In the genomic region with DNA sequence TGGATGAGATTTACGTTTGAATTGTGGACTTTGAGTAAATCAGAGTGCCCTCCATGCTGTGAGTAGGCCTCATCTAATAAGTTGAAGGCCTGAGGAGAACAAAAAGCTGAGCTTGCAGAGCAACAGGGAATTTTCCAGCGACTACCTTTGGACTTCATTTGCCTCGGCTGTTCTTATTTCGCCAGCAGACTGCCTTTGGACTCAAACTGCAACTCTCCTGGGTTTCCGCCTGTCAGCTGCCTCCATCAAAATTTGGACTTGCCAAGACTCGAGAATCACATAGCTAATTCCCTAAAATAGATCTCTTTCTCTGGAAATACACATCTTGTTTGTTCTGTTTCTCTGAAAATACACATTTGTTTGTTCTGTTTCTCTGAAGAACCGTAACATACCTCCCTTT, we compare ENCODE assay signal across 22 cellular contexts.
DNase-seq lines count a peak whose midpoint lies in the region; ATAC-seq, FAIRE-seq and TF ChIP-seq lines count a peak whose summit lies in the region.
"Had no signal": no experiment of that assay in that cellular context is flagged by ENCODE, and none has a peak within 500 bp of the region (broad histone marks: within the 10 kb centered on the region; RNA-seq: fewer than 3 reads in every experiment).

No MANE protein-coding gene starts in this region.

- no peak overlapping the region for H3K4me2 ChIP-seq in GM23338
- H3K4me2 ChIP-seq in H1 (ENCODE audit: insufficient read depth in 1 of 2, low read depth in 2 of 2, low read length in 2 of 2), result no peak overlapping the region
- H3K4me2 ChIP-seq in trophoblast cell (ENCODE audit: low read length), result peak overlapping the region; percentile 4
- H3K4me2 ChIP-seq: A549; BLaER1 treated with 17β-estradiol and CSF1 and Interleukin-3, amounts not matched to agents 10 nM and 100 nM had no signal

- no peak overlapping the region for H3K4me3 ChIP-seq in heart right ventricle
- H3K4me3 ChIP-seq in GM23338, result no peak overlapping the region
- no peak overlapping the region for H3K4me3 ChIP-seq in H1 (ENCODE audit: extremely low read depth in 1 of 4, insufficient read depth in 2 of 4, low read depth in 3 of 4, low read length in 4 of 4)
- no peak overlapping the region for H3K4me3 ChIP-seq in trophoblast cell (ENCODE audit: low read depth, low read length)
- H3K4me3 ChIP-seq: A549; BLaER1 treated with 17β-estradiol and CSF1 and Interleukin-3, amounts not matched to agents 10 nM and 100 nM had no signal

- no peaks in the 10 kb centered on the region for H3K79me1 ChIP-seq in H1 (ENCODE audit: low read depth, low read length)
- no peaks in the 10 kb centered on the region for H3K79me1 ChIP-seq in trophoblast cell (ENCODE audit: low read length)

- H2AFZ ChIP-seq in GM23338 (peak overlapping the region; percentile 53; the same call in 1 of the 2 replicates), H1 (ENCODE audit: low read length) (peak overlapping the region; percentile 77; the same call in 1 of the 2 replicates), trophoblast cell (ENCODE audit: insufficient read depth, low read length, poor library complexity) (no peak overlapping the region)

- no peaks in the 10 kb centered on the region for H3K27me3 Mint-ChIP-seq in GM23338 (ENCODE audit: insufficient read depth, low read depth, poor library complexity)
- no peaks in the 10 kb centered on the region for H3K27me3 Mint-ChIP-seq in activated CD4-positive, alpha-beta T cell treated with anti-CD3 and anti-CD28 coated beads, Interleukin-2, amount 10 ng/mL, durations not matched to agents 24 days and 14 days
- H3K27me3 Mint-ChIP-seq: CD4-positive, alpha-beta T cell had no signal

- H2BK120ac ChIP-seq in H1 (replicated peaks; ENCODE audit: low read depth, low read length) (no peak overlapping the region), trophoblast cell (ENCODE audit: insufficient read depth, low read length, poor library complexity) (no peak overlapping the region)

- no peak overlapping the region for H3K56ac ChIP-seq in H1 (replicated peaks; ENCODE audit: insufficient read length, low read depth, low read length)

- TF ChIP-seq RAD21 in H1 (IDR thresholded peaks at IDR 0.05 in 1 of 2, conservative IDR thresholded peaks at IDR 0.05 in 1 of 2; ENCODE audit: low read depth in 2 of 2, low read length in 2 of 2), result no peak

- H3K23ac ChIP-seq in H1 (ENCODE audit: insufficient read length) (no peak overlapping the region), trophoblast cell (ENCODE audit: low read length) (no peak overlapping the region)

- H3K14ac ChIP-seq in H1 (ENCODE audit: insufficient read length) (no peak overlapping the region), trophoblast cell (ENCODE audit: low read length) (no peak overlapping the region)

- H3K36me3 ChIP-seq in heart right ventricle, result no peaks in the 10 kb centered on the region
- no peaks in the 10 kb centered on the region for H3K36me3 ChIP-seq in GM23338 (ENCODE audit: insufficient read depth)
- no peaks in the 10 kb centered on the region for H3K36me3 ChIP-seq in H1 (ENCODE audit: control insufficient read depth in 2 of 4, insufficient read depth in 4 of 4, low read length in 3 of 4)
- H3K36me3 ChIP-seq in trophoblast cell (ENCODE audit: control insufficient read depth in 1 of 2, insufficient read depth in 2 of 2, low read length in 2 of 2), result no peaks in the 10 kb centered on the region

- no peaks in the 10 kb centered on the region for H3F3A ChIP-seq in GM23338 (replicated peaks; ENCODE audit: low read depth)

- TF ChIP-seq EP300 in H1 (IDR thresholded peaks at IDR 0.05; ENCODE audit: borderline replicate concordance in 1 of 2, low read depth in 2 of 2, low read length in 2 of 2), result no peak

- intact Hi-C loops in Right ventricle myocardium inferior (cut with DNase I) (no loop called here), heart right ventricle (cut with DNase I) (no loop called here)
- intact Hi-C loops in activated CD4-positive, alpha-beta T cell treated with anti-CD3 and anti-CD28 coated beads, Interleukin-2, amount 10 ng/mL, durations not matched to agents 24 days and 14 days (cut with micrococcal nuclease), result no loop called here

- DNase-seq in Right ventricle myocardium inferior (ENCODE audit: missing footprints) (no peak), heart right ventricle (no peak), GM23338 (ENCODE audit: low spot score) (no peak), H1 (ENCODE audit: low read depth in 1 of 2, low spot score in 2 of 2) (no peak), trophoblast cell (no peak), epidermal melanocyte (ENCODE audit: insufficient read length, low spot score) (no peak)
- DNase-seq in activated CD4-positive, alpha-beta T cell treated with anti-CD3 and anti-CD28 coated beads, Interleukin-2, amount 10 ng/mL, durations not matched to agents 24 days and 14 days, result no peak
- DNase-seq: Caco-2; Calu3; CD4-positive, alpha-beta T cell; CD8-positive, alpha-beta T cell; DMS79 treated with DMSO at 0.1 percent for 48 hours; GF-D8 had no signal

- peak; percentile 37 for ATAC-seq in Right ventricle myocardium inferior
- ATAC-seq in heart right ventricle, result no peak
- no peak for ATAC-seq in GM23338
- ATAC-seq: A549; CD8-positive, alpha-beta T cell had no signal

- no peak overlapping the region for H2BK20ac ChIP-seq in H1 (ENCODE audit: low read length)

- WGBS in heart right ventricle, 2 donors, result 65 to 69% methylated on average over 7 of the region's 7 CpGs
- 85 to 100% methylated on average over 1 to 7 of the region's 7 CpGs for WGBS in H1 (ENCODE audit: extremely low coverage in 1 of 2, insufficient coverage in 1 of 2, insufficient read length in 1 of 2, insufficient replicate concordance in 2 of 2, low coverage in 1 of 2, low lambda C conversion rate in 2 of 2, missing lambda C conversion rate in 1 of 2), 2 experiments
- WGBS in trophoblast cell (ENCODE audit: extremely low coverage, insufficient coverage, insufficient read length), result 100% methylated on average over 1 of the region's 7 CpGs

- FAIRE-seq in H1 (lab: Jason Lieb, UNC), result no peak
- FAIRE-seq: D721Med, G401.6, GM12891, GM19239 had no signal

- POLR2A ChIA-PET in H1 (lab: Charles Lee; ENCODE audit: partially characterized antibody), result no interaction called here

- no peak overlapping the region for H4K5ac ChIP-seq in H1 (ENCODE audit: insufficient read length, low read depth, low read length)

- no peak for TF ChIP-seq POLR2A in H1 (IDR thresholded peaks at IDR 0.05; ENCODE audit: control extremely low read depth in 1 of 2, low read depth in 2 of 2, low read length in 2 of 2)

- no peak overlapping the region for H3K9ac ChIP-seq in H1 (replicated peaks in 1 of 4; ENCODE audit: extremely low read depth in 1 of 4, low read depth in 3 of 4, low read length in 3 of 4)
- no peak overlapping the region for H3K9ac ChIP-seq in trophoblast cell (ENCODE audit: low read length)
- H3K9ac ChIP-seq: BLaER1 treated with 17β-estradiol and CSF1 and Interleukin-3, amounts not matched to agents 10 nM and 100 nM had no signal

- H3K9me2 ChIP-seq in GM23338 (ENCODE audit: insufficient read depth), result no peaks in the 10 kb centered on the region

- no peak overlapping the region for H3K4me3 Mint-ChIP-seq in GM23338
- no peak overlapping the region for H3K4me3 Mint-ChIP-seq in activated CD4-positive, alpha-beta T cell treated with anti-CD3 and anti-CD28 coated beads, Interleukin-2, amount 10 ng/mL, durations not matched to agents 24 days and 14 days
- H3K4me3 Mint-ChIP-seq: B cell; CD4-positive, alpha-beta T cell; CD8-positive, alpha-beta T cell had no signal

- H3K27ac ChIP-seq in heart right ventricle, result no peak overlapping the region
- no peak overlapping the region for H3K27ac ChIP-seq in GM23338 (ENCODE audit: low read depth)
- H3K27ac ChIP-seq in H1 (ENCODE audit: low read depth, low read length), result no peak overlapping the region
- no peak overlapping the region for H3K27ac ChIP-seq in trophoblast cell (ENCODE audit: low read depth, low read length)
- H3K27ac ChIP-seq: 22Rv1; A549; BLaER1 treated with 17β-estradiol and CSF1 and Interleukin-3, amounts not matched to agents 10 nM and 100 nM; C4-2B had no signal

- H2BK12ac ChIP-seq in H1 (ENCODE audit: low read depth, low read length) (no peak overlapping the region), trophoblast cell (ENCODE audit: low read length) (no peak overlapping the region)

- no peak overlapping the region for H3K4ac ChIP-seq in H1 (replicated peaks; ENCODE audit: insufficient read length, low read depth, low read length)
- H3K4ac ChIP-seq in trophoblast cell (ENCODE audit: low read depth, low read length), result no peak overlapping the region

- no peaks in the 10 kb centered on the region for H3K4me1 Mint-ChIP-seq in GM23338
- no peaks in the 10 kb centered on the region for H3K4me1 Mint-ChIP-seq in activated CD4-positive, alpha-beta T cell treated with anti-CD3 and anti-CD28 coated beads, Interleukin-2, amount 10 ng/mL, durations not matched to agents 24 days and 14 days
- H3K4me1 Mint-ChIP-seq: B cell had no signal

- H4K91ac ChIP-seq in H1 (replicated peaks; ENCODE audit: insufficient read length, low read length) (no peak overlapping the region), trophoblast cell (ENCODE audit: low read depth, low read length) (no peak overlapping the region)

- no peaks in the 10 kb centered on the region for H3K36me3 Mint-ChIP-seq in GM23338 (ENCODE audit: low read depth)
- no peaks in the 10 kb centered on the region for H3K36me3 Mint-ChIP-seq in activated CD4-positive, alpha-beta T cell treated with anti-CD3 and anti-CD28 coated beads, Interleukin-2, amount 10 ng/mL, durations not matched to agents 24 days and 14 days (ENCODE audit: low read depth)
- H3K36me3 Mint-ChIP-seq: CD8-positive, alpha-beta T cell had no signal

- no peak overlapping the region for H3K27ac Mint-ChIP-seq in GM23338
- no peak overlapping the region for H3K27ac Mint-ChIP-seq in activated CD4-positive, alpha-beta T cell treated with anti-CD3 and anti-CD28 coated beads, Interleukin-2, amount 10 ng/mL, durations not matched to agents 24 days and 14 days
- H3K27ac Mint-ChIP-seq: B cell; CD4-positive, alpha-beta T cell; CD8-positive, alpha-beta T cell had no signal

- TF ChIP-seq CTCF in heart right ventricle (IDR thresholded peaks at IDR 0.05) (no peak), GM23338 (conservative IDR thresholded peaks at IDR 0.05; ENCODE audit: low read depth in 2 of 2) (no peak), H1 (IDR thresholded peaks at IDR 0.05; ENCODE audit: control extremely low read depth in 1 of 3, insufficient read depth in 1 of 3, low read depth in 1 of 3, low read length in 3 of 3) (no peak)

- H4K8ac ChIP-seq in H1 (ENCODE audit: extremely low read depth, insufficient read depth, low read length) (no peak overlapping the region), trophoblast cell (ENCODE audit: low read depth, low read length) (no peak overlapping the region)

- CTCF ChIA-PET in H1 (lab: Charles Lee; ENCODE audit: partially characterized antibody), result interaction anchor here (1.0 to 1.8 kb wide), 4 partner anchors 16 to 174 kb away, joined by 3 to 8 read pairs (median 5); no protein-coding TSS in a partner anchor

- H3K27me3 ChIP-seq in heart right ventricle, result no peaks in the 10 kb centered on the region
- H3K27me3 ChIP-seq in GM23338 (ENCODE audit: insufficient read depth), result no peaks in the 10 kb centered on the region
- no peaks in the 10 kb centered on the region for H3K27me3 ChIP-seq in H1 (replicated peaks in 1 of 4; ENCODE audit: control insufficient read depth in 3 of 4, extremely low read depth in 1 of 4, insufficient read depth in 3 of 4, low read length in 3 of 4)
- no peaks in the 10 kb centered on the region for H3K27me3 ChIP-seq in trophoblast cell (ENCODE audit: insufficient read depth, low read length)
- H3K27me3 ChIP-seq: BLaER1 treated with 17β-estradiol and CSF1 and Interleukin-3, amounts not matched to agents 10 nM and 100 nM had no signal

- H2AK5ac ChIP-seq in H1 (ENCODE audit: low read depth, low read length), result no peak overlapping the region
- H2AK5ac ChIP-seq in trophoblast cell (ENCODE audit: low read length), result no peak overlapping the region

- H3K79me2 ChIP-seq in GM23338 (replicated peaks; ENCODE audit: insufficient read depth), result no peaks in the 10 kb centered on the region
- no peaks in the 10 kb centered on the region for H3K79me2 ChIP-seq in H1 (ENCODE audit: control insufficient read depth in 1 of 2, insufficient read depth in 2 of 2, low read length in 2 of 2)
- H3K79me2 ChIP-seq in trophoblast cell (ENCODE audit: control insufficient read depth, insufficient read depth, low read length, poor library complexity), result no peaks in the 10 kb centered on the region

- H2BK5ac ChIP-seq in H1 (ENCODE audit: low read depth, low read length), result no peak overlapping the region
- H2BK5ac ChIP-seq in trophoblast cell (ENCODE audit: low read depth, low read length, poor library complexity), result no peak overlapping the region

- H3K4me1 ChIP-seq in heart right ventricle (no peaks in the 10 kb centered on the region), GM23338 (ENCODE audit: insufficient read depth) (no peaks in the 10 kb centered on the region), H1 (replicated peaks in 1 of 4; ENCODE audit: control insufficient read depth in 3 of 4, insufficient read depth in 4 of 4, low read length in 3 of 4) (no peaks in the 10 kb centered on the region), trophoblast cell (ENCODE audit: control insufficient read depth in 1 of 2, insufficient read depth in 2 of 2, low read length in 2 of 2) (no peaks in the 10 kb centered on the region)
- H3K4me1 ChIP-seq: A549, Caco-2 had no signal

- no peak overlapping the region for H3K18ac ChIP-seq in H1 (ENCODE audit: extremely low read depth, low read length)
- H3K18ac ChIP-seq in trophoblast cell (ENCODE audit: low read length), result no peak overlapping the region

- H3K9me3 Mint-ChIP-seq in GM23338, result no peaks in the 10 kb centered on the region
- no peaks in the 10 kb centered on the region for H3K9me3 Mint-ChIP-seq in activated CD4-positive, alpha-beta T cell treated with anti-CD3 and anti-CD28 coated beads, Interleukin-2, amount 10 ng/mL, durations not matched to agents 24 days and 14 days
- H3K9me3 Mint-ChIP-seq: CD4-positive, alpha-beta T cell; CD8-positive, alpha-beta T cell had no signal

- H2BK15ac ChIP-seq in H1 (ENCODE audit: low read length), result no peak overlapping the region

- H3K23me2 ChIP-seq in H1 (ENCODE audit: low read depth, low read length), result no peaks in the 10 kb centered on the region

- H4K12ac ChIP-seq in trophoblast cell (ENCODE audit: low read depth, low read length), result no peak overlapping the region

- H3K9me3 ChIP-seq in heart right ventricle (peaks cover 0 to 10% (median 0%) of the 10 kb centered on the region in 11 donors), H1 (ENCODE audit: insufficient read depth in 2 of 2, low read depth in 1 of 2, low read length in 1 of 2) (no peaks in the 10 kb centered on the region), trophoblast cell (ENCODE audit: insufficient read depth, low read depth, low read length) (no peaks in the 10 kb centered on the region)
- H3K9me3 ChIP-seq: A549, Caco-2 had no signal

- no peaks in the 10 kb centered on the region for H4K20me1 ChIP-seq in GM23338 (replicated peaks; ENCODE audit: insufficient read depth)
- no peaks in the 10 kb centered on the region for H4K20me1 ChIP-seq in H1 (replicated peaks in 1 of 2; ENCODE audit: control insufficient read depth in 1 of 2, insufficient read depth in 2 of 2, low read length in 2 of 2)
- H4K20me1 ChIP-seq: BLaER1 treated with 17β-estradiol and CSF1 and Interleukin-3, amounts not matched to agents 10 nM and 100 nM had no signal
